In the genomic region with DNA sequence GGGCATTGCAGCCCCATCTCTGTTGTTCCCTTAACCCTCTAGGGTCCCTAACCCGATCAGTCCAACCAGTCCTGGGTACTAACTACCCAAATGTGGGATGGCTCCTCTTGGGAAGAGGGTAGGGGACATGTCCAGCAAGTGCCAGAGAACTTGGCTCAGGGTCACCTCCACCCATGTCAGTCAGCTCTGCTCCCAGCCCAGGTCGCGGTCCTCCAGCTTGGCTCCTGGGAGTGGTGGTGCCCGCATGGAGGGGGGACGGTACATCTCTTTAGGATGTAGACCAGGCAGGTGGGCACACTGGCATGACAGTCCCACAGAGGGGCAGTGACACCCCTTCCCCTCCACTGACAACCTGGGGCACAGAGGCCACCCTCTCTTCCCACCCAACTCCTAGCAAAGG, we compare ENCODE assay signal across 17 cellular contexts. TPM values are rescaled to one million over a fixed set of nuclear protein-coding genes. Genes with fewer than 3 reads are reported as not detected.
DNase-seq lines count a peak whose midpoint lies in the region; ATAC-seq, FAIRE-seq and TF ChIP-seq lines count a peak whose summit lies in the region.
"Had no signal": no experiment of that assay in that cellular context is flagged by ENCODE, and none has a peak within 500 bp of the region (broad histone marks: within the 10 kb centered on the region; RNA-seq: fewer than 3 reads in every experiment).

No MANE protein-coding gene starts in this region.

- H2AFZ ChIP-seq in DND-41 (ENCODE audit: low read depth, low read length) (no peak overlapping the region), hepatocyte (no peak overlapping the region)

- no peaks in the 10 kb centered on the region for H3K27me3 ChIP-seq in DND-41 (ENCODE audit: insufficient read depth, low read length, poor library complexity)
- H3K27me3 ChIP-seq in hepatocyte: no peaks in the 10 kb centered on the region
- H3K27me3 ChIP-seq in small intestine (ENCODE audit: control insufficient read depth in 2 of 2, insufficient read depth in 2 of 2, low read length in 2 of 2): no peaks in the 10 kb centered on the region
- H3K27me3 ChIP-seq: Peyer's patch had no signal

- H3K4me1 ChIP-seq in DND-41 (ENCODE audit: insufficient read depth, low read length): peaks cover 26% of the 10 kb centered on the region
- H3K4me1 ChIP-seq in hepatocyte (ENCODE audit: insufficient read depth): peaks cover 13% of the 10 kb centered on the region
- peaks cover 0 to 4% of the 10 kb centered on the region in 2 donors for H3K4me1 ChIP-seq in small intestine (ENCODE audit: control insufficient read depth in 2 of 2, insufficient read depth in 1 of 2, low read depth in 1 of 2, low read length in 1 of 2)
- peaks cover 7 to 8% of the 10 kb centered on the region in 2 donors for H3K4me1 ChIP-seq in kidney (ENCODE audit: control insufficient read depth in 1 of 2, insufficient read depth in 1 of 2, low read depth in 1 of 2, low read length in 2 of 2)

- no peak overlapping the region for H3K9ac ChIP-seq in DND-41 (ENCODE audit: low read depth, low read length)
- H3K9ac ChIP-seq in kidney (ENCODE audit: low read length in 2 of 2): no peak overlapping the region

- intact Hi-C loops in kidney (cut with DNase I): no loop called here

- CTCF ChIA-PET in RWPE1 (lab: Yijun Ruan, JAX): no interaction called here

- peaks cover 77% of the 10 kb centered on the region for H3K36me3 ChIP-seq in DND-41 (ENCODE audit: insufficient read depth, low read length)
- no peaks in the 10 kb centered on the region for H3K36me3 ChIP-seq in hepatocyte (replicated peaks; ENCODE audit: insufficient read depth, low read depth)
- H3K36me3 ChIP-seq in small intestine (ENCODE audit: control insufficient read depth in 2 of 2, insufficient read depth in 2 of 2, low read length in 2 of 2): peaks cover 15 to 22% of the 10 kb centered on the region in 2 donors
- peaks cover 23 to 36% of the 10 kb centered on the region in 2 donors for H3K36me3 ChIP-seq in kidney (ENCODE audit: control insufficient read depth in 1 of 2, insufficient read depth in 2 of 2, low read length in 2 of 2)

- DNase-seq in DND-41 (no peak), RWPE1 (ENCODE audit: low spot score) (no peak), hepatocyte (ENCODE audit: low spot score) (no peak), small intestine (no peak), NCI-H1048 (lab: John Stamatoyannopoulos, UW) (no peak), NCI-H146 (lab: John Stamatoyannopoulos, UW) (no peak), kidney (no peak)
- DNase-seq in activated effector memory CD4-positive, alpha-beta T cell treated with Interleukin-2 at 50 U/mL for 16 hours: no peak
- DNase-seq: activated CD4-positive, alpha-beta T cell treated with anti-CD3 and anti-CD28 coated beads, Interleukin-2, amount 10 ng/mL, durations not matched to agents 24 days and 14 days; activated gamma-delta T cell; CD4-positive, alpha-beta memory T cell; hypothalamus; NCI-H345; Peyer's patch; stimulated activated CD4-positive, alpha-beta T cell treated with anti-CD3 and anti-CD28 coated beads, Interleukin-1b, Interleukin-23, amount 100 ng/mL, for 48 hours had no signal

- H3K9me3 ChIP-seq in DND-41 (ENCODE audit: insufficient read depth, low read length, severe bottlenecking): no peaks in the 10 kb centered on the region
- no peaks in the 10 kb centered on the region for H3K9me3 ChIP-seq in hepatocyte (ENCODE audit: low read depth)
- H3K9me3 ChIP-seq in small intestine (ENCODE audit: control insufficient read depth, low read depth): no peaks in the 10 kb centered on the region
- no peaks in the 10 kb centered on the region for H3K9me3 ChIP-seq in kidney (ENCODE audit: control insufficient read depth in 1 of 2, low read length in 2 of 2)
- H3K9me3 ChIP-seq: Peyer's patch, psoas muscle had no signal

- H3K4me3 ChIP-seq in DND-41 (ENCODE audit: low read depth in 1 of 2, low read length in 2 of 2) (no peak overlapping the region), hepatocyte (no peak overlapping the region), small intestine (ENCODE audit: low read depth in 1 of 2, low read length in 2 of 2) (no peak overlapping the region), kidney (ENCODE audit: low read length in 2 of 2) (no peak overlapping the region)
- H3K4me3 ChIP-seq: Peyer's patch, psoas muscle had no signal

- POLR2A ChIA-PET in RWPE1 (lab: Yijun Ruan, JAX; ENCODE audit: low non-redundant PET): interaction anchor here (0.5 kb wide), 1 partner anchor 25 kb away, joined by 3 read pairs; no protein-coding TSS in a partner anchor

- ATAC-seq in DND-41 (ENCODE audit: insufficient read depth, low read depth): peak; percentile 7; the same call in 1 of the 3 replicates
- ATAC-seq: psoas muscle had no signal

- H4K20me1 ChIP-seq in DND-41 (ENCODE audit: insufficient read depth, low read length) (peaks cover 18% of the 10 kb centered on the region), hepatocyte (ENCODE audit: insufficient read depth, poor library complexity, severe bottlenecking) (peaks cover 2% of the 10 kb centered on the region)

- no peak overlapping the region for H3K4me2 ChIP-seq in DND-41 (ENCODE audit: insufficient read depth, low read length)
- no peak overlapping the region for H3K4me2 ChIP-seq in hepatocyte

- H3K79me2 ChIP-seq in DND-41 (ENCODE audit: insufficient read depth, low read length): peaks cover 36% of the 10 kb centered on the region
- H3K79me2 ChIP-seq in hepatocyte: peaks cover 39% of the 10 kb centered on the region

- FAIRE-seq in small intestine (lab: Jason Lieb, UNC): no peak
- no peak for FAIRE-seq in kidney (lab: Jason Lieb, UNC)

- WGBS in hepatocyte (ENCODE audit: low lambda C conversion rate, missing lambda C conversion rate): 93% methylated on average over 5 of the region's 5 CpGs
- 79 to 86% (median 85%) methylated on average over 5 of the region's 5 CpGs for WGBS in small intestine, 3 donors

- no peaks in the 10 kb centered on the region for H3K9me2 ChIP-seq in hepatocyte (replicated peaks; ENCODE audit: insufficient read depth)

- no peak for TF ChIP-seq CTCF in DND-41 (IDR thresholded peaks at IDR 0.05; ENCODE audit: borderline replicate concordance, extremely low read depth, low read length, poor library complexity, severe bottlenecking)
- no peak for TF ChIP-seq CTCF in RWPE1 (conservative IDR thresholded peaks at IDR 0.05; ENCODE audit: low read depth)
- no peak for TF ChIP-seq CTCF in hepatocyte (IDR thresholded peaks at IDR 0.05; ENCODE audit: poor library complexity)
- no peak for TF ChIP-seq CTCF in kidney (IDR thresholded peaks at IDR 0.05; ENCODE audit: borderline replicate concordance, extremely low read depth, insufficient read depth)

- H3K27ac ChIP-seq in DND-41 (ENCODE audit: low read length) (no peak overlapping the region), RWPE1 (peak overlapping the region; percentile 85), hepatocyte (peak overlapping the region; percentile 55), small intestine (ENCODE audit: low read depth in 1 of 2, low read length in 1 of 2) (peak overlapping the region; percentile 9 to 45), kidney (ENCODE audit: low read depth in 2 of 2, low read length in 2 of 2) (no peak overlapping the region)
- H3K27ac ChIP-seq: psoas muscle had no signal

RNA-seq across cellular contexts. Expression of a gene that starts 6.0 kb away (rescaled TPM):
- total RNA-seq in hepatocyte (27.7 and 31.3 TPM in 2 replicates), kidney (37.7 TPM)
- polyA plus RNA-seq in hepatocyte (46.8 and 54.6 TPM in 2 replicates), small intestine (10 to 100 TPM; 28.7 to 34.9 (median 29.7) TPM), kidney (ENCODE audit: insufficient read depth, low read depth, low replicate concordance) (39.2 TPM)

RNA-seq across cellular contexts. Expression of a gene that starts 6.9 kb away (rescaled TPM):
- total RNA-seq in hepatocyte (64.0 and 64.3 TPM in 2 replicates), kidney (64.8 TPM)
- polyA plus RNA-seq in hepatocyte (28.7 and 29.2 TPM in 2 replicates), small intestine (10 to 100 TPM; 40.3 to 44.1 (median 43.2) TPM), kidney (ENCODE audit: insufficient read depth, low read depth, low replicate concordance) (20.0 TPM)

RNA-seq across cellular contexts. Expression of a gene that starts 22.2 kb away (rescaled TPM):
- total RNA-seq in hepatocyte: 0.23 TPM in 1 of 2 replicates, not detected in the other
- 0.71 and 2.0 TPM in 2 replicates for polyA plus RNA-seq in hepatocyte
- under 1 TPM in 1 of 3 donors, not detected in 2; 0.15 TPM for polyA plus RNA-seq in small intestine
- 0.25 TPM for total RNA-seq in kidney
- 0.90 TPM for polyA plus RNA-seq in kidney (ENCODE audit: insufficient read depth, low read depth, low replicate concordance)
- total RNA-seq: CD4-positive, alpha-beta memory T cell; T-helper 1 cell treated with Interleukin-12 subunit alpha and Interleukin-12 subunit beta and Interleukin-4 antibody, amounts not matched to agents 30 ng/mL and 1 ng/mL, for 36 hours had no signal

RNA-seq across cellular contexts. Expression of a gene that starts 26.7 kb away (rescaled TPM):
- total RNA-seq in hepatocyte (35.0 and 38.9 TPM in 2 replicates), kidney (98.8 TPM)
- polyA plus RNA-seq in hepatocyte (37.2 and 41.1 TPM in 2 replicates), small intestine (10 to 100 TPM; 32.7 to 39.0 (median 37.3) TPM), kidney (ENCODE audit: insufficient read depth, low read depth, low replicate concordance) (46.1 TPM)

RNA-seq across cellular contexts. Expression of a gene that starts 51.0 kb away (rescaled TPM):
- total RNA-seq in hepatocyte (1.8 and 2.0 TPM in 2 replicates), kidney (0.88 TPM)
- polyA plus RNA-seq in hepatocyte (5.7 and 5.9 TPM in 2 replicates), small intestine (1 to 10 TPM in 2 of 3 donors, not detected in 1; 1.4 to 2.3 TPM), kidney (ENCODE audit: insufficient read depth, low read depth, low replicate concordance) (0.17 TPM)

Comparison
In these comparisons a context has a peak if more than half of its experiments do, and no peak if none do; other contexts are left out.
1. H3K27ac ChIP-seq: peak in RWPE1 (single experiment), hepatocyte (single experiment) and small intestine (2 of 2); none in DND-41 (single experiment) and kidney (0 of 2).